12 cellular contexts compared by ENCODE assay signal in the genomic region with DNA sequence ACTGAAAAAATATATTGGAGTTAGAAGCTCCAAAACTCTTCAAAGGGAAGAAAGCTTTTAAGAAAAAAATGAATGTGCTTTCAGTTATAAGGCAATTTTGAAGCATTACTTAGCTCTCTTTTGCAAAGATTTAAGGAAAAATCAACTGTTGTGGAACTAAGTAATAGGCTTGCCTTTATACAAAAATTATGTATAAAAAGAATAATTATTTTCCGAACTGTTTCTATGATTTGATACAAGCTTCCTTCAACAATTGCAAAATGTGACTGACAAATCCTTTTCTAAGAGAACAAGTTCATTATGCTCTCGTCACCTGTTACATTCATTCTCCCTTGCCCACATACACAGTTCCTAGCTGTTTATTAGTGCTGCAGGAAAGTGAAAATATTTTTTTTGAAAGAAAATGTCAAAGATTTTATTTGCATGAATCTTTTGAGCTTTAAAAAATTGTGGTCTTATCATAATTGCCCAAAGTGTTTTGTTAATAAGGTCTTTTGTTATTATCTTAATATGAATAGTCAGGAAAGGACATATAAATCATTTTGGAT.
A peak's percentile ranks its signal among the peaks of the same experiment; 100 is the strongest.
DNase-seq lines count a peak whose midpoint lies in the region; ATAC-seq and TF ChIP-seq lines count a peak whose summit lies in the region.
"Had no signal": no experiment of that assay in that cellular context is flagged by ENCODE, and none has a peak within 500 bp of the region (broad histone marks: within the 10 kb centered on the region; RNA-seq: fewer than 3 reads in every experiment).

No MANE protein-coding gene starts in this region.

- CTCF ChIA-PET in activated CD4-positive, alpha-beta memory T cell treated with anti-CD3 and anti-CD28 coated beads for 36 hours (lab: Charles Lee) = no interaction called here

- H3K36me3 ChIP-seq in SK-N-MC (ENCODE audit: insufficient read depth, low read length) = no peaks in the 10 kb centered on the region

- ATAC-seq in HG03045 (IDR thresholded peaks at IDR 0.05; ENCODE audit: unreplicated experiment) = no peak
- ATAC-seq in esophagus mucosa = no peak
- ATAC-seq: activated CD8-positive, alpha-beta T cell treated with anti-CD3 and anti-CD28 coated beads, Interleukin-2, amount 10 ng/mL, durations not matched to agents 7 days and 5 days; stimulated activated memory B cell treated with anti-CD40 and anti-IgM and Interleukin-4, amounts not matched to agents 10 μg/mL and 1 μg/mL and 100 μg/mL, for 72 hours had no signal

- no peaks in the 10 kb centered on the region for H3K36me3 Mint-ChIP-seq in activated CD4-positive, alpha-beta memory T cell treated with anti-CD3 and anti-CD28 coated beads for 36 hours
- H3K36me3 Mint-ChIP-seq: stimulated activated memory B cell treated with anti-CD40 and anti-IgM and Interleukin-4, amounts not matched to agents 10 μg/mL and 1 μg/mL and 100 μg/mL, for 72 hours had no signal

- H3K27me3 Mint-ChIP-seq in activated CD4-positive, alpha-beta memory T cell treated with anti-CD3 and anti-CD28 coated beads for 36 hours = no peaks in the 10 kb centered on the region
- H3K27me3 Mint-ChIP-seq: stimulated activated memory B cell treated with anti-CD40 and anti-IgM and Interleukin-4, amounts not matched to agents 10 μg/mL and 1 μg/mL and 100 μg/mL, for 72 hours had no signal

- no peak overlapping the region for H3K4me3 Mint-ChIP-seq in activated CD4-positive, alpha-beta memory T cell treated with anti-CD3 and anti-CD28 coated beads for 36 hours
- H3K4me3 Mint-ChIP-seq: activated CD8-positive, alpha-beta T cell treated with anti-CD3 and anti-CD28 coated beads, Interleukin-2, amount 10 ng/mL, durations not matched to agents 7 days and 5 days; stimulated activated memory B cell treated with anti-CD40 and anti-IgM and Interleukin-4, amounts not matched to agents 10 μg/mL and 1 μg/mL and 100 μg/mL, for 72 hours had no signal

- H3K4me1 Mint-ChIP-seq in activated CD4-positive, alpha-beta memory T cell treated with anti-CD3 and anti-CD28 coated beads for 36 hours (ENCODE audit: low read depth) = no peaks in the 10 kb centered on the region

- no peaks in the 10 kb centered on the region for H3K9me3 Mint-ChIP-seq in activated CD4-positive, alpha-beta memory T cell treated with anti-CD3 and anti-CD28 coated beads for 36 hours

- no peak for TF ChIP-seq CTCF in fibroblast of the aortic adventitia (IDR thresholded peaks at IDR 0.05; ENCODE audit: insufficient read depth, low read length)

- DNase-seq in EL = peak; percentile 20
- no peak for DNase-seq in SK-N-MC (ENCODE audit: low read depth, low spot score)
- peak; percentile 42 for DNase-seq in fibroblast of the aortic adventitia (ENCODE audit: low read depth)
- peak; percentile 38 for DNase-seq in renal cortical epithelial cell (ENCODE audit: low read depth)
- DNase-seq in activated CD4-positive, alpha-beta memory T cell treated with anti-CD3 and anti-CD28 coated beads for 36 hours = no peak
- DNase-seq in cortex of kidney (lab: John Stamatoyannopoulos, UW) = no peak
- DNase-seq: activated CD8-positive, alpha-beta T cell treated with anti-CD3 and anti-CD28 coated beads, Interleukin-2, amount 10 ng/mL, durations not matched to agents 7 days and 5 days; NCI-H774; nucleus accumbens had no signal

- no peak overlapping the region for H3K27ac Mint-ChIP-seq in activated CD4-positive, alpha-beta memory T cell treated with anti-CD3 and anti-CD28 coated beads for 36 hours
- H3K27ac Mint-ChIP-seq: activated CD8-positive, alpha-beta T cell treated with anti-CD3 and anti-CD28 coated beads, Interleukin-2, amount 10 ng/mL, durations not matched to agents 7 days and 5 days; stimulated activated memory B cell treated with anti-CD40 and anti-IgM and Interleukin-4, amounts not matched to agents 10 μg/mL and 1 μg/mL and 100 μg/mL, for 72 hours had no signal

- peaks cover 7% of the 10 kb centered on the region; the same call in 1 of the 2 replicates for H3K9me3 ChIP-seq in SK-N-MC (ENCODE audit: low read depth, low read length)

- POLR2A ChIA-PET in activated CD4-positive, alpha-beta memory T cell treated with anti-CD3 and anti-CD28 coated beads for 36 hours (lab: Charles Lee) = no interaction called here

- intact Hi-C loops in activated CD4-positive, alpha-beta memory T cell treated with anti-CD3 and anti-CD28 coated beads for 36 hours (cut with micrococcal nuclease) = no loop called here

- peak overlapping the region; percentile 82 for H3K4me3 ChIP-seq in SK-N-MC
- H3K4me3 ChIP-seq in fibroblast of the aortic adventitia (ENCODE audit: low read depth, low read length) = peak overlapping the region; percentile 59

- H3K27ac ChIP-seq in SK-N-MC = peak overlapping the region; percentile 92

- H3K9ac ChIP-seq in SK-N-MC (ENCODE audit: insufficient read length) = peak overlapping the region; percentile 87

Comparison
In these comparisons a context has a peak if more than half of its experiments do, and no peak if none do; other contexts are left out.
1. DNase-seq: peak in EL (single experiment), fibroblast of the aortic adventitia (single experiment) and renal cortical epithelial cell (single experiment); none in SK-N-MC (single experiment), activated CD4-positive, alpha-beta memory T cell treated with anti-CD3 and anti-CD28 coated beads for 36 hours (single experiment) and cortex of kidney (single experiment).